ENCODE assay signal across 8 cellular contexts in genomic region chr20:44384423-44385027, GRCh38. TPM values are rescaled to one million over a fixed set of nuclear protein-coding genes. Genes with fewer than 3 reads are reported as not detected.
A peak's percentile ranks its signal among the peaks of the same experiment; 100 is the strongest.
DNase-seq lines count a peak whose midpoint lies in the region; ATAC-seq and TF ChIP-seq lines count a peak whose summit lies in the region.

No MANE protein-coding gene starts in this region.

- peak; percentile 94 for TF ChIP-seq CTCF in AG10803 (conservative IDR thresholded peaks at IDR 0.05; ENCODE audit: low read length)

- no peak overlapping the region for H3K27ac ChIP-seq in caudate nucleus (ENCODE audit: low read depth, low read length)

- no peak overlapping the region for H3K4me3 ChIP-seq in AG10803 (ENCODE audit: low read length)

- peak; percentile 48 for DNase-seq in AG10803 (ENCODE audit: low read depth)
- DNase-seq in H4 (ENCODE audit: low spot score): peak; percentile 45
- DNase-seq in NCI-H2171 treated with DMSO at 0.1 percent for 48 hours (lab: John Stamatoyannopoulos, UW): peak; percentile 44
- DNase-seq in caudate nucleus (lab: John Stamatoyannopoulos, UW): peak in 45 of 61 donors; percentile 4 to 76 (median 29)
- DNase-seq in left colon: peak; percentile 79 to 95
- DNase-seq in stimulated activated CD4-positive, alpha-beta T cell treated with anti-CD3 and anti-CD28 coated beads, Interleukin-4, amount 100 ng/mL, for 4 hours: peak; percentile 74 to 85

- ATAC-seq in activated CD4-positive, CD25-positive, alpha-beta regulatory T cell treated with anti-CD3 and anti-CD28 coated beads, Interleukin-2, amount 50 U/mL, for 24 hours: peak; percentile 72
- peak; percentile 46 for ATAC-seq in left colon
- ATAC-seq in HG02588 (IDR thresholded peaks at IDR 0.05; ENCODE audit: unreplicated experiment): no peak

- intact Hi-C loops in left colon (cut with DNase I, micrococcal nuclease): loop anchor here in 1 of 2 donors (5.0 to 10.0 kb wide), 3 partner anchors 170 to 298 kb away; partner anchors contain the start of gene OSER1

RNA-seq across cellular contexts. Expression of gene HNF4A, which starts 29.0 kb away (rescaled TPM):
- total RNA-seq in H4 (2014; rRNA removed; shearing (Covaris generic)): not detected in 2 replicates
- 100 to 1,000 TPM; 301 to 321 TPM for total RNA-seq in left colon

RNA-seq across cellular contexts. Expression of gene R3HDML, which starts 47.7 kb away (rescaled TPM):
- not detected in 2 replicates for total RNA-seq in H4 (2014; rRNA removed; shearing (Covaris generic))
- total RNA-seq in left colon: not detected

Comparison
In these comparisons a context has a peak if more than half of its experiments do, and no peak if none do; other contexts are left out.
1. DNase-seq: peak in every context shown above with its lines; median percentile 87 in left colon; 80 in stimulated activated CD4-positive, alpha-beta T cell treated with anti-CD3 and anti-CD28 coated beads, Interleukin-4, amount 100 ng/mL, for 4 hours; 48 in AG10803; 45 in H4; 44 in NCI-H2171 treated with DMSO at 0.1 percent for 48 hours; 29 in caudate nucleus.
2. RNA of gene HNF4A, which starts 29.0 kb away (total RNA-seq): 301 to 321 TPM in left colon; not detected in H4; every median in the first group is over 100 times any median in the second.